19 cellular contexts compared by ENCODE assay signal in the genomic region with DNA sequence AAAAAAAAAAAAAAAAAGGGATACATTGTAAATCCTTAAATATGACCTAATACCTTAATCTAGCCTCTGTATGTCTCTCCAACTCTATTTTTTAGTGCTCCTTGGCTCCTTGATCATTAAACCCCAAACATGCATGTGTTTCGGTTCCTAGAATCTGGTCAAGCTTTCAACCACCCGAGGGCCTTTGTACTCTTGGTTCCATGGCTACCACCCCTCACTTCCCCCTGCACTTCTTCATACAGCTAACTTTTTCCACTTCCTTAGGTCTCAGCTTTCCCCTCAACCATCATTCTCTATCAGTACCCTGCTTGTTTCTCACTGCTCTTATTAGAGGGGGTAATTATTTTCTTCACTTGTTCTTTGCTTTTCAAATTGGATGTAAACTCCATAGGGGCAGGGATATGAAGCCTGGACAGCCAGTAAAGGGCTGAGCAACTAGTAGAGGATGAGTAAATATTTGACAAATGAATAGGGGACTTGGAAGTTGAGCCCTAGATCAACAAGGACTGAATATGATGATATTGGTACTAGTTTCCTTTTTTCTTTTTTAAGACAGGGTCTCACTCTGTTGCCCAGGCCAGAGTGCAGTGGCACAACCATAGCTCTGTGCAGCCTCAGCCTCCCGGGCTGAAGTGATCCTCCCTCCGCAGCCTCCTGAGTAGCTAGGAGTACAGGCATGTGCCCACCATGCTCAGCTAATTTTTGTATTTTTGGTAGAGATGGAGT. TPM values are rescaled to one million over a fixed set of nuclear protein-coding genes. Genes with fewer than 3 reads are reported as not detected.
DNase-seq lines count a peak whose midpoint lies in the region; ATAC-seq, FAIRE-seq and TF ChIP-seq lines count a peak whose summit lies in the region.
"Had no signal": no experiment of that assay in that cellular context is flagged by ENCODE, and none has a peak within 500 bp of the region (broad histone marks: within the 10 kb centered on the region; RNA-seq: fewer than 3 reads in every experiment).

No MANE protein-coding gene starts in this region.

- peak; percentile 28 for DNase-seq in activated CD4-positive, alpha-beta T cell treated with anti-CD3 and anti-CD28 coated beads for 48 hours
- DNase-seq in activated CD4-positive, alpha-beta T cell treated with anti-CD3 and anti-CD28 coated beads for 4 hours = no peak
- DNase-seq in Peyer's patch (peak in 2 of 3 donors; percentile 67 to 70), NK-92 (lab: John Stamatoyannopoulos, UW; ENCODE audit: unreplicated experiment) (no peak), urothelium cell line (ENCODE audit: low spot score) (no peak)
- no peak for DNase-seq in naive thymus-derived CD4-positive, alpha-beta T cell
- DNase-seq: ACHN; activated effector memory CD4-positive, alpha-beta T cell treated with Interleukin-2 at 50 U/mL for 16 hours; DMS79 treated with DMSO at 0.1 percent for 48 hours; left ventricle myocardium superior; NCI-H226; RPMI8226; stimulated activated CD4-positive, alpha-beta T cell treated with anti-CD3 and anti-CD28 coated beads, Interleukin-12 subunit alpha, Interleukin-12 subunit beta, amount 100 ng/mL, for 4 hours had no signal

- CTCF ChIA-PET in naive thymus-derived CD4-positive, alpha-beta T cell (lab: Charles Lee) = no interaction called here

- peaks cover 23 to 36% (median 31%) of the 10 kb centered on the region in 7 donors for H3K4me1 Mint-ChIP-seq in naive thymus-derived CD4-positive, alpha-beta T cell

- no peaks in the 10 kb centered on the region for H3K9me3 ChIP-seq in Peyer's patch
- no peaks in the 10 kb centered on the region for H3K9me3 ChIP-seq in naive thymus-derived CD4-positive, alpha-beta T cell (ENCODE audit: control insufficient read depth in 2 of 3, low read length in 3 of 3)
- H3K9me3 ChIP-seq: neutrophil had no signal

- TF ChIP-seq POLR2A in Peyer's patch (IDR thresholded peaks at IDR 0.05) = no peak

- intact Hi-C loops in naive thymus-derived CD4-positive, alpha-beta T cell (cut with micrococcal nuclease) = loop anchor here (10.0 kb wide), 4 partner anchors 157 to 1967 kb away; a partner anchor contains a TSS

- peak overlapping the region in 1 of 4 donors; percentile 99 for H3K27ac ChIP-seq in Peyer's patch
- H3K27ac ChIP-seq in naive thymus-derived CD4-positive, alpha-beta T cell (ENCODE audit: low read depth, low read length) = no peak overlapping the region
- H3K27ac ChIP-seq: hepatocyte, HL-60, neutrophil had no signal

- H3K4me1 ChIP-seq in Peyer's patch = peaks cover 0 to 13% (median 10%) of the 10 kb centered on the region in 4 donors
- peaks cover 12% of the 10 kb centered on the region in 2 donors for H3K4me1 ChIP-seq in naive thymus-derived CD4-positive, alpha-beta T cell (ENCODE audit: control insufficient read depth in 2 of 2, insufficient read depth in 2 of 2, low read length in 2 of 2)

- ATAC-seq in GM18511 (IDR thresholded peaks at IDR 0.05; ENCODE audit: unreplicated experiment) = peak; percentile 28
- ATAC-seq in naive thymus-derived CD4-positive, alpha-beta T cell = no peak
- no peak for ATAC-seq in GM19452 (IDR thresholded peaks at IDR 0.05; ENCODE audit: unreplicated experiment)
- ATAC-seq: left ventricle myocardium superior had no signal

- no peaks in the 10 kb centered on the region for H3K27me3 ChIP-seq in Peyer's patch
- no peaks in the 10 kb centered on the region for H3K27me3 ChIP-seq in naive thymus-derived CD4-positive, alpha-beta T cell (ENCODE audit: control insufficient read depth in 2 of 2, insufficient read depth in 2 of 2, low read length in 2 of 2)
- H3K27me3 ChIP-seq: hepatocyte, neutrophil had no signal

- H3K36me3 ChIP-seq in Peyer's patch = no peaks in the 10 kb centered on the region
- peaks cover 0 to 7% (median 0%) of the 10 kb centered on the region in 3 experiments for H3K36me3 ChIP-seq in naive thymus-derived CD4-positive, alpha-beta T cell (ENCODE audit: control insufficient read depth in 2 of 3, insufficient read depth in 3 of 3, low read length in 3 of 3)
- H3K36me3 ChIP-seq: neutrophil had no signal

- H3K27ac Mint-ChIP-seq in naive thymus-derived CD4-positive, alpha-beta T cell = peak overlapping the region; percentile 19 to 95 (median 86)

- no peak overlapping the region for H3K4me3 ChIP-seq in Peyer's patch
- no peak overlapping the region for H3K4me3 ChIP-seq in naive thymus-derived CD4-positive, alpha-beta T cell (ENCODE audit: low read length)
- H3K4me3 ChIP-seq: hepatocyte had no signal

- no peak for TF ChIP-seq CTCF in Peyer's patch (IDR thresholded peaks at IDR 0.05)

- no peaks in the 10 kb centered on the region for H3K27me3 Mint-ChIP-seq in naive thymus-derived CD4-positive, alpha-beta T cell

- H3K4me3 Mint-ChIP-seq in naive thymus-derived CD4-positive, alpha-beta T cell = peak overlapping the region in 2 of 10 donors; percentile 8 to 31

- FAIRE-seq in urothelium cell line (lab: Jason Lieb, UNC) = no peak
- FAIRE-seq: TTC549 had no signal

- peaks cover 0 to 15% (median 0%) of the 10 kb centered on the region in 5 donors for H3K36me3 Mint-ChIP-seq in naive thymus-derived CD4-positive, alpha-beta T cell

- peaks cover 0 to 6% (median 0%) of the 10 kb centered on the region in 11 donors for H3K9me3 Mint-ChIP-seq in naive thymus-derived CD4-positive, alpha-beta T cell

- POLR2A ChIA-PET in naive thymus-derived CD4-positive, alpha-beta T cell (lab: Charles Lee) = interaction anchor here (1.0 kb wide), 1 partner anchor 9 kb away, joined by 3 read pairs; no protein-coding TSS in a partner anchor

RNA-seq across cellular contexts. Expression of a gene that starts 4.3 kb away (rescaled TPM):
- total RNA-seq in Peyer's patch = 100 to 1,000 TPM; 182 to 326 (median 260) TPM
- total RNA-seq in naive thymus-derived CD4-positive, alpha-beta T cell = 100 to 1,000 TPM in 4 of 5 experiments, 10 to 100 TPM in 1; 85.3 to 236 (median 121) TPM
- 100 to 1,000 TPM; 144 to 186 TPM for polyA plus RNA-seq in naive thymus-derived CD4-positive, alpha-beta T cell

Comparison
In these comparisons a context has a peak if more than half of its experiments do, and no peak if none do; other contexts are left out.
1. DNase-seq: peak in activated CD4-positive, alpha-beta T cell treated with anti-CD3 and anti-CD28 coated beads for 48 hours (single experiment) and Peyer's patch (2 of 3); none in activated CD4-positive, alpha-beta T cell treated with anti-CD3 and anti-CD28 coated beads for 4 hours (0 of 2), naive thymus-derived CD4-positive, alpha-beta T cell (0 of 9), NK-92 (single experiment) and urothelium cell line (single experiment).